14 cellular contexts compared by ENCODE assay signal in genomic region chr9:79600466-79600865, GRCh38. TPM values are rescaled to one million over a fixed set of nuclear protein-coding genes. Genes with fewer than 3 reads are reported as not detected.
DNase-seq lines count a peak whose midpoint lies in the region; ATAC-seq, FAIRE-seq and TF ChIP-seq lines count a peak whose summit lies in the region.
"Had no signal": no experiment of that assay in that cellular context is flagged by ENCODE, and none has a peak within 500 bp of the region (broad histone marks: within the 10 kb centered on the region; RNA-seq: fewer than 3 reads in every experiment).

No MANE protein-coding gene starts in this region.

- DNase-seq in bronchial epithelial cell (ENCODE audit: low read depth) (no peak), hippocampal formation (lab: John Stamatoyannopoulos, UW) (peak; percentile 35 to 41), pons (ENCODE audit: low spot score) (peak; percentile 65), MG63 (no peak), ascending aorta (ENCODE audit: low spot score in 2 of 2) (no peak), gastrocnemius medialis (no peak)
- DNase-seq: ACHN; BE2C; CD4-positive, CD25-positive, alpha-beta regulatory T cell; DMS53; GOT3; H9 had no signal

- H3K27ac ChIP-seq in BLaER1 treated with 17β-estradiol and CSF1 and Interleukin-3, amounts not matched to agents 10 nM and 100 nM: peak overlapping the region in 1 of 11 experiments; percentile 22; a peak in 1 of 22 replicates
- H3K27ac ChIP-seq in ascending aorta (no peak overlapping the region), gastrocnemius medialis (no peak overlapping the region)

- in situ Hi-C loops in gastrocnemius medialis (cut with MboI; ENCODE audit: low sequenced_read_pairs in 4 of 4): no loop called here

- intact Hi-C loops in ascending aorta (cut with DNase I): no loop called here
- intact Hi-C loops in gastrocnemius medialis (cut with DNase I; ENCODE audit: low total_unique reads): no loop called here

- peaks cover 49 to 75% (median 60%) of the 10 kb centered on the region in 10 experiments for H3K4me1 ChIP-seq in BLaER1 treated with 17β-estradiol and CSF1 and Interleukin-3, amounts not matched to agents 10 nM and 100 nM
- no peaks in the 10 kb centered on the region for H3K4me1 ChIP-seq in ascending aorta
- peaks cover 14 to 25% of the 10 kb centered on the region in 2 donors for H3K4me1 ChIP-seq in gastrocnemius medialis

- peaks cover 0 to 45% (median 19%) of the 10 kb centered on the region in 11 experiments; a peak in 13 of 22 replicates for H4K20me1 ChIP-seq in BLaER1 treated with 17β-estradiol and CSF1 and Interleukin-3, amounts not matched to agents 10 nM and 100 nM

- TF ChIP-seq CTCF in bronchial epithelial cell (IDR thresholded peaks at IDR 0.05; ENCODE audit: insufficient read depth, low read length, severe bottlenecking) (no peak), ascending aorta (IDR thresholded peaks at IDR 0.05) (no peak), gastrocnemius medialis (IDR thresholded peaks at IDR 0.05 in 4 of 5, conservative IDR thresholded peaks at IDR 0.05 in 1 of 5) (no peak)

- H3K9ac ChIP-seq in BLaER1 treated with 17β-estradiol and CSF1 and Interleukin-3, amounts not matched to agents 10 nM and 100 nM: no peak overlapping the region

- peaks cover 22 to 82% (median 76%) of the 10 kb centered on the region in 11 experiments for H3K9me3 ChIP-seq in BLaER1 treated with 17β-estradiol and CSF1 and Interleukin-3, amounts not matched to agents 10 nM and 100 nM (replicated peaks in 1 of 11)
- H3K9me3 ChIP-seq in MG63 (no peaks in the 10 kb centered on the region), ascending aorta (peaks cover 0 to 8% of the 10 kb centered on the region in 2 donors), gastrocnemius medialis (peaks cover 0 to 4% (median 0%) of the 10 kb centered on the region in 3 donors)
- H3K9me3 ChIP-seq: BE2C had no signal

- ATAC-seq in GM18870 (IDR thresholded peaks at IDR 0.05; ENCODE audit: unreplicated experiment) (no peak), gastrocnemius medialis (no peak)

- peak; percentile 18 for FAIRE-seq in bronchial epithelial cell (lab: Jason Lieb, UNC)

- peak overlapping the region in 7 of 11 experiments; percentile 23 to 66 (median 48); a peak in 10 of 22 replicates for H3K4me2 ChIP-seq in BLaER1 treated with 17β-estradiol and CSF1 and Interleukin-3, amounts not matched to agents 10 nM and 100 nM

- TF ChIP-seq POLR2A in gastrocnemius medialis (IDR thresholded peaks at IDR 0.05): no peak

- no peak overlapping the region; a peak in 1 of 20 replicates for H3K4me3 ChIP-seq in BLaER1 treated with 17β-estradiol and CSF1 and Interleukin-3, amounts not matched to agents 10 nM and 100 nM
- H3K4me3 ChIP-seq in bronchial epithelial cell (ENCODE audit: low read depth, low read length) (no peak overlapping the region), MG63 (no peak overlapping the region), ascending aorta (no peak overlapping the region), gastrocnemius medialis (no peak overlapping the region)

- peaks cover 32 to 98% (median 90%) of the 10 kb centered on the region in 11 experiments for H3K36me3 ChIP-seq in BLaER1 treated with 17β-estradiol and CSF1 and Interleukin-3, amounts not matched to agents 10 nM and 100 nM
- H3K36me3 ChIP-seq in bronchial epithelial cell (ENCODE audit: control insufficient read depth, insufficient read depth, low read length): peaks cover 2% of the 10 kb centered on the region
- no peaks in the 10 kb centered on the region for H3K36me3 ChIP-seq in MG63
- H3K36me3 ChIP-seq in ascending aorta: no peaks in the 10 kb centered on the region
- no peaks in the 10 kb centered on the region for H3K36me3 ChIP-seq in gastrocnemius medialis

- no peaks in the 10 kb centered on the region for H3K27me3 ChIP-seq in BLaER1 treated with 17β-estradiol and CSF1 and Interleukin-3, amounts not matched to agents 10 nM and 100 nM
- no peaks in the 10 kb centered on the region for H3K27me3 ChIP-seq in bronchial epithelial cell (ENCODE audit: control insufficient read depth, insufficient read depth, low read length)
- no peaks in the 10 kb centered on the region for H3K27me3 ChIP-seq in MG63
- no peaks in the 10 kb centered on the region for H3K27me3 ChIP-seq in ascending aorta
- no peaks in the 10 kb centered on the region for H3K27me3 ChIP-seq in gastrocnemius medialis
- H3K27me3 ChIP-seq: BE2C had no signal

RNA-seq across cellular contexts. Expression of gene TLE4, which starts 28.7 kb away (rescaled TPM):
- total RNA-seq in bronchial epithelial cell (9.5 and 10.8 TPM in 2 replicates), ascending aorta (58.0 TPM), gastrocnemius medialis (10 to 100 TPM; 30.1 to 64.6 (median 43.4) TPM)
- total RNA-seq in MG63 (2014; rRNA removed; shearing (Covaris generic); ENCODE audit: low replicate concordance): 9.6 and 11.4 TPM in 2 replicates

Comparison
In these comparisons a context has a peak if more than half of its experiments do, and no peak if none do; other contexts are left out.
1. DNase-seq: peak in hippocampal formation (2 of 2) and pons (single experiment); none in bronchial epithelial cell (single experiment), MG63 (single experiment), ascending aorta (0 of 2) and gastrocnemius medialis (0 of 2).